Comparison of ENCODE assay signal across 32 cellular contexts in genomic region chr13:20995245-20995829, GRCh38.
DNase-seq lines count a peak whose midpoint lies in the region; ATAC-seq, FAIRE-seq and TF ChIP-seq lines count a peak whose summit lies in the region.
"Had no signal": no experiment of that assay in that cellular context is flagged by ENCODE, and none has a peak within 500 bp of the region (broad histone marks: within the 10 kb centered on the region; RNA-seq: fewer than 3 reads in every experiment).

No MANE protein-coding gene starts in this region.

- intact Hi-C loops in left cardiac atrium (cut with DNase I), result no loop called here

- peaks cover 0 to 17% of the 10 kb centered on the region in 2 donors for H3K4me1 ChIP-seq in right atrium auricular region
- H3K4me1 ChIP-seq: testis had no signal

- peaks cover 24% of the 10 kb centered on the region for H3K36me3 ChIP-seq in right atrium auricular region
- H3K36me3 ChIP-seq: ovary had no signal

- DNase-seq in right atrium auricular region (ENCODE audit: low spot score), result peak; percentile 42
- no peak for DNase-seq in left cardiac atrium
- peak; percentile 37 for DNase-seq in islet precursor cell
- DNase-seq in urothelium cell line (ENCODE audit: low spot score), result no peak
- DNase-seq: activated CD4-positive, alpha-beta T cell treated with anti-CD3 and anti-CD28 coated beads, Interleukin-2, amount 50 U/mL, for 48 hours; activated naive CD4-positive, alpha-beta T cell; activated T-cell treated with anti-CD3 and anti-CD28 coated beads, Interleukin-2, amount 50 U/mL, for 72 hours; CD4-positive, alpha-beta T cell; DND-41; GF-D8; GOT3; hippocampal formation; Kasumi-1; mammary epithelial cell; MV-4-11; NCI-H146; NCI-H2107; NCI-H446 treated with DMSO at 0.1 percent for 48 hours; NCI-H82; ovary; SJCRH30; stimulated activated CD4-positive, alpha-beta T cell treated with anti-CD3 and anti-CD28 coated beads, Interleukin-1b, Interleukin-23, amount 100 ng/mL, for 48 hours; T-helper 9 cell had no signal

- H3K27me3 ChIP-seq in right atrium auricular region, result no peaks in the 10 kb centered on the region
- H3K27me3 ChIP-seq: gastroesophageal sphincter, ovary, SJCRH30, testis had no signal

- ATAC-seq in left cardiac atrium, result no peak
- ATAC-seq in HG02840 (IDR thresholded peaks at IDR 0.05; ENCODE audit: low FRiP score, unreplicated experiment), result no peak
- ATAC-seq in GM18867 (IDR thresholded peaks at IDR 0.05; ENCODE audit: unreplicated experiment), result no peak
- no peak for ATAC-seq in HG02678 (IDR thresholded peaks at IDR 0.05; ENCODE audit: unreplicated experiment)
- ATAC-seq: activated T-cell treated with anti-CD3 and anti-CD28 coated beads, Interleukin-2, amount 50 U/mL, for 72 hours; gastroesophageal sphincter; natural killer cell treated with Interleukin-12 subunit alpha and Interleukin-12 subunit beta and Interleukin-15 and Interleukin-18, amount 100 ng/mL, for 72 hours had no signal

- no peak for TF ChIP-seq CTCF in right atrium auricular region (IDR thresholded peaks at IDR 0.05)
- TF ChIP-seq CTCF in VCaP (conservative IDR thresholded peaks at IDR 0.05), result no peak

- H3K9me3 ChIP-seq in right atrium auricular region, result no peaks in the 10 kb centered on the region
- H3K9me3 ChIP-seq: gastroesophageal sphincter, ovary, SJCRH30, testis had no signal

- H3K4me3 ChIP-seq in right atrium auricular region, result no peak overlapping the region
- H3K4me3 ChIP-seq: gastroesophageal sphincter, ovary, SJCRH30, testis had no signal

- FAIRE-seq in urothelium cell line (lab: Jason Lieb, UNC), result peak; percentile 20
- FAIRE-seq: D721Med, endometrium had no signal

- H3K27ac ChIP-seq in right atrium auricular region (no peak overlapping the region), VCaP (peak overlapping the region; percentile 71)
- H3K27ac ChIP-seq: gastroesophageal sphincter, ovary, SJCRH30, testis had no signal

Comparison
In these comparisons a context has a peak if more than half of its experiments do, and no peak if none do; other contexts are left out.
1. DNase-seq: peak in right atrium auricular region (single experiment) and islet precursor cell (single experiment); none in left cardiac atrium (single experiment) and urothelium cell line (single experiment).